8 cellular contexts compared by ENCODE assay signal in the genomic region with DNA sequence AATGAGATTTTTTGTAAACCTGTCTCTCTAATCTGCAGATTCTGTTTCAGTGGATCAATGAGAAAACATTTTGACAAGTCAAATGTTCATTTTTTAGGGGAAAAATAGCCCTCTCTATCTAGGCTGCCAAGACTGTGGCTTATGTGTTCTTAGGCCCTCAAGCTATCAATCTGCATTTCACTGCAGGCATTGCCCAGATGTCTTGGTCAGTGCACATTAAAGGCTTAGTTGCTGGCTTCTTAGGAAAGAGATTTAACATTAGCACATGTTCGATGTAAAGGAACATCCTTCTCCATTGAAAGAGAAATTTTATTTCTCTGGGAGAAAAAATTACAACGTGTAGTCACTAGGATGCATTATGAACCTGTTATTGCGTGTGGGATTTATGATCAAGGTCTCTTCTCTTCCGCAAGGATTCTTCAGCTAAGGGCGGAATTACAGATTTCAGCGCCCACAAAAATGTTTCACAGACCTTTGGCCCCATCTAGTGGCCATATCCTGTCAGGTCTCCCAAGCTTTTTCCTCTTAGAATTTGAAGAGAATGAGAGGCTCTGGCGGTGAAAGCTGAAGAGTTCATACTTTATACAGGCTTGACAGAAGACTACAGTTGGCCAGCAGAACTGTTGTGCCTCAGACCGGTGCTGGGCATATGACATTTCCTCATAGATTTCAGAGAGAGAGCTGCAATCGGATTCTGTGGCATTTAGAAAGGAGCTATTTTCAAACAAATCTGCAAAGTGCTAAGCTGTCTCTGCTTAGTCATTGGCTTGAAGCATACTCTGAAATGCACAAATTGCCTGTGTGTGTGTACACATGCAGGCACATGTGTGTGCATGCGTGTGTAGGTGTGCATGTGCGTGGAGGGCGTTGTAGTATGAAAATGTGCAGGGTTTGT.
A peak's percentile ranks its signal among the peaks of the same experiment; 100 is the strongest.
DNase-seq lines count a peak whose midpoint lies in the region; ATAC-seq lines count a peak whose summit lies in the region.

No MANE protein-coding gene starts in this region.

- DNase-seq in CMK (ENCODE audit: low read depth) (peak; percentile 14), HK-2 (ENCODE audit: unreplicated experiment) (peak; percentile 62), NCI-H748 (lab: John Stamatoyannopoulos, UW; ENCODE audit: unreplicated experiment) (peak; percentile 85), epidermal melanocyte (ENCODE audit: insufficient read length, low spot score) (peak; percentile 51), mucosa of gallbladder (ENCODE audit: low spot score) (peak; percentile 71), stromal cell of bone marrow (ENCODE audit: low read depth) (peak; percentile 58)
- peak; percentile 47 for DNase-seq in activated CD4-positive, alpha-beta memory T cell treated with anti-CD3 and anti-CD28 coated beads, Interleukin-2, amount 10 ng/mL, durations not matched to agents 7 days and 5 days

- POLR2A ChIA-PET in activated CD4-positive, alpha-beta memory T cell treated with anti-CD3 and anti-CD28 coated beads, Interleukin-2, amount 10 ng/mL, durations not matched to agents 7 days and 5 days (lab: Charles Lee): no interaction called here

- no peak overlapping the region for H3K4me3 Mint-ChIP-seq in activated CD4-positive, alpha-beta memory T cell treated with anti-CD3 and anti-CD28 coated beads, Interleukin-2, amount 10 ng/mL, durations not matched to agents 7 days and 5 days

- ATAC-seq in GM19452 (IDR thresholded peaks at IDR 0.05; ENCODE audit: unreplicated experiment): peak; percentile 71

- CTCF ChIA-PET in activated CD4-positive, alpha-beta memory T cell treated with anti-CD3 and anti-CD28 coated beads, Interleukin-2, amount 10 ng/mL, durations not matched to agents 7 days and 5 days (lab: Charles Lee): interaction anchor here (0.7 to 1.9 kb wide), 17 partner anchors 9 to 628 kb away, joined by 3 to 5 read pairs (median 3); no protein-coding TSS in a partner anchor

- no peaks in the 10 kb centered on the region for H3K36me3 Mint-ChIP-seq in activated CD4-positive, alpha-beta memory T cell treated with anti-CD3 and anti-CD28 coated beads, Interleukin-2, amount 10 ng/mL, durations not matched to agents 7 days and 5 days (ENCODE audit: low read depth)

- no peak overlapping the region for H3K27ac Mint-ChIP-seq in activated CD4-positive, alpha-beta memory T cell treated with anti-CD3 and anti-CD28 coated beads, Interleukin-2, amount 10 ng/mL, durations not matched to agents 7 days and 5 days

- peaks cover 22% of the 10 kb centered on the region for H3K27me3 Mint-ChIP-seq in activated CD4-positive, alpha-beta memory T cell treated with anti-CD3 and anti-CD28 coated beads, Interleukin-2, amount 10 ng/mL, durations not matched to agents 7 days and 5 days

- no peaks in the 10 kb centered on the region for H3K9me3 Mint-ChIP-seq in activated CD4-positive, alpha-beta memory T cell treated with anti-CD3 and anti-CD28 coated beads, Interleukin-2, amount 10 ng/mL, durations not matched to agents 7 days and 5 days

- H3K4me1 Mint-ChIP-seq in activated CD4-positive, alpha-beta memory T cell treated with anti-CD3 and anti-CD28 coated beads, Interleukin-2, amount 10 ng/mL, durations not matched to agents 7 days and 5 days: no peaks in the 10 kb centered on the region

Comparison
In these comparisons a context has a peak if more than half of its experiments do, and no peak if none do; other contexts are left out.
1. Peak in every context shown above with its lines: DNase-seq and ATAC-seq.
2. DNase-seq: peak in every context shown above with its lines; median percentile 85 in NCI-H748; 71 in mucosa of gallbladder; 62 in HK-2; 58 in stromal cell of bone marrow; 51 in epidermal melanocyte; 47 in activated CD4-positive, alpha-beta memory T cell treated with anti-CD3 and anti-CD28 coated beads, Interleukin-2, amount 10 ng/mL, durations not matched to agents 7 days and 5 days; 14 in CMK.